In the genomic region with DNA sequence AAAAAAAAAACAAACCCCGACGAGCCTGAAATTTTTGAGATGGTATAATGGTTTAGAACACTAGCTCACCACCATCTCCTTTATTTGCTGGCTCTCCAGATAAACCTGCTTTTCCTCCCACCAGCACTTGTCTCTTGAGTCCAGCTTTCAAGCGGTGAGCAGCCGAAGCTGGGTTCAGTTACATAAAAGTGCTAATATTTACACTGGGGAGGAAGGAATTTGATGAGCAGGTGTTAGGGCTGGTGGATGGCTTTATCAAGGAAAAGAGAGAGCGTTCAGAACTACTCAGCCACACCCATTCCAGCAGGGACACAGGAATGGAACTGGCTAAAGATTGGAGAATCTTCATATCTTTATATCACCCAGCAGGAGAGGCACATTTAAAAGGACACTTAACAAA, we compare ENCODE assay signal across 16 cellular contexts. TPM values are rescaled to one million over a fixed set of nuclear protein-coding genes. Genes with fewer than 3 reads are reported as not detected.
DNase-seq lines count a peak whose midpoint lies in the region; ATAC-seq, FAIRE-seq and TF ChIP-seq lines count a peak whose summit lies in the region.
"Had no signal": no experiment of that assay in that cellular context is flagged by ENCODE, and none has a peak within 500 bp of the region (broad histone marks: within the 10 kb centered on the region; RNA-seq: fewer than 3 reads in every experiment).

No MANE protein-coding gene starts in this region.

- H2AFZ ChIP-seq in PC-3 (ENCODE audit: low read length): no peak overlapping the region

- DNase-seq in DMS53 (lab: John Stamatoyannopoulos, UW): peak; percentile 99
- DNase-seq in NCI-H187 (lab: John Stamatoyannopoulos, UW): peak; percentile 37 to 58
- peak; percentile 35 for DNase-seq in PC-3
- peak in 2 of 3 donors; percentile 36 to 65 for DNase-seq in mucosa of descending colon
- DNase-seq in islet precursor cell: no peak
- no peak for DNase-seq in D721Med (ENCODE audit: insufficient read length, low spot score)
- DNase-seq: C1 segment of cervical spinal cord; GDM1; SK-N-SH; stimulated activated naive CD8-positive, alpha-beta T cell treated with anti-CD3 and anti-CD28 coated beads, Interleukin-15, Interleukin-2, amounts not matched to agents 100 U/mL and 50 U/mL, for 24 hours had no signal

- H3K9me3 ChIP-seq in PC-3 (ENCODE audit: low read length) (no peaks in the 10 kb centered on the region), mucosa of descending colon (no peaks in the 10 kb centered on the region)
- H3K9me3 ChIP-seq: SK-N-SH had no signal

- no peaks in the 10 kb centered on the region for H4K20me1 ChIP-seq in PC-3 (ENCODE audit: low read length)

- H3K36me3 ChIP-seq in PC-3 (ENCODE audit: low read depth, low read length) (no peaks in the 10 kb centered on the region), mucosa of descending colon (ENCODE audit: low read depth) (no peaks in the 10 kb centered on the region)

- CTCF ChIA-PET in PC-3 (lab: Charles Lee): no interaction called here

- BruUV-seq in PC-3 (replicated peaks; lab: Mats Ljungman, UMichigan): no TSS peak

- H3K4me2 ChIP-seq in PC-3 (ENCODE audit: low read length): no peak overlapping the region
- H3K4me2 ChIP-seq: SK-N-SH had no signal

- H3K79me2 ChIP-seq in PC-3 (ENCODE audit: low read length): no peaks in the 10 kb centered on the region

- H3F3A ChIP-seq in PC-3 (ENCODE audit: low read length, unreplicated experiment): no peaks in the 10 kb centered on the region

- intact Hi-C loops in PC-3 (cut with micrococcal nuclease): no loop called here
- intact Hi-C loops in mucosa of descending colon (cut with DNase I, micrococcal nuclease): no loop called here

- H3K4me3 ChIP-seq in PC-3 (ENCODE audit: low read length) (no peak overlapping the region), mucosa of descending colon (no peak overlapping the region)

- POLR2A ChIA-PET in PC-3 (lab: Charles Lee; ENCODE audit: unreplicated experiment): interaction anchor here (0.5 to 1.0 kb wide), 2 partner anchors 31 to 36 kb away, joined by 3 to 8 read pairs; no protein-coding TSS in a partner anchor

- no peak for TF ChIP-seq CTCF in PC-3 (conservative IDR thresholded peaks at IDR 0.05; ENCODE audit: low read depth, low read length)
- no peak for TF ChIP-seq CTCF in mucosa of descending colon (IDR thresholded peaks at IDR 0.05)
- no peak for TF ChIP-seq CTCF in D721Med (IDR thresholded peaks at IDR 0.05; ENCODE audit: insufficient read depth, missing control alignments)

- ATAC-seq in PC-3 (peak; percentile 48), mucosa of descending colon (peak; percentile 93), HG02678 (IDR thresholded peaks at IDR 0.05; ENCODE audit: unreplicated experiment) (no peak), HG02885 (IDR thresholded peaks at IDR 0.05; ENCODE audit: poor library complexity, unreplicated experiment) (no peak)
- ATAC-seq: stimulated activated naive CD8-positive, alpha-beta T cell treated with anti-CD3 and anti-CD28 coated beads, Interleukin-15, Interleukin-2, amounts not matched to agents 100 U/mL and 50 U/mL, for 24 hours had no signal

- no peaks in the 10 kb centered on the region for H3K9me2 ChIP-seq in PC-3 (replicated peaks; ENCODE audit: low read length)
- H3K9me2 ChIP-seq: SK-N-SH had no signal

- no peak for FAIRE-seq in D721Med (lab: Jason Lieb, UNC)
- FAIRE-seq: H1, islet of Langerhans had no signal

- no peak overlapping the region for H3K9ac ChIP-seq in PC-3 (ENCODE audit: low read length)
- H3K9ac ChIP-seq: SK-N-SH had no signal

- no peak overlapping the region for H3K27ac ChIP-seq in PC-3 (ENCODE audit: low read length)

- H3K4me1 ChIP-seq in PC-3 (ENCODE audit: insufficient read depth, low read length) (0 out of 2 replicates have a peak, but pooled peaks cover 5% of the 10 kb centered on the region), mucosa of descending colon (ENCODE audit: low read depth) (peaks cover 18% of the 10 kb centered on the region)

- H3K27me3 ChIP-seq in PC-3 (ENCODE audit: low read length): no peaks in the 10 kb centered on the region

RNA-seq across cellular contexts. Expression of a gene that starts 6.6 kb away (rescaled TPM):
- total RNA-seq in PC-3 (2014; rRNA removed) (not detected in 2 replicates), mucosa of descending colon (under 1 TPM in 2 of 3 donors, not detected in 1; 0.09 to 0.17 TPM)
- total RNA-seq: cardiac septum, H1, LHCN-M2 had no signal

RNA-seq across cellular contexts. Expression of a gene that starts 18.8 kb away (rescaled TPM):
- total RNA-seq in PC-3 (2014; rRNA removed) (not detected in 2 replicates), mucosa of descending colon (not detected)
- total RNA-seq: cardiac septum, H1, LHCN-M2 had no signal

Comparison
In these comparisons a context has a peak if more than half of its experiments do, and no peak if none do; other contexts are left out.
1. DNase-seq: peak in DMS53 (single experiment), NCI-H187 (2 of 2), PC-3 (single experiment) and mucosa of descending colon (2 of 3); none in islet precursor cell (single experiment) and D721Med (single experiment).
2. ATAC-seq: peak in PC-3 (single experiment) and mucosa of descending colon (single experiment); none in HG02678 (single experiment) and HG02885 (single experiment).